13 cellular contexts compared by ENCODE assay signal in the genomic region with DNA sequence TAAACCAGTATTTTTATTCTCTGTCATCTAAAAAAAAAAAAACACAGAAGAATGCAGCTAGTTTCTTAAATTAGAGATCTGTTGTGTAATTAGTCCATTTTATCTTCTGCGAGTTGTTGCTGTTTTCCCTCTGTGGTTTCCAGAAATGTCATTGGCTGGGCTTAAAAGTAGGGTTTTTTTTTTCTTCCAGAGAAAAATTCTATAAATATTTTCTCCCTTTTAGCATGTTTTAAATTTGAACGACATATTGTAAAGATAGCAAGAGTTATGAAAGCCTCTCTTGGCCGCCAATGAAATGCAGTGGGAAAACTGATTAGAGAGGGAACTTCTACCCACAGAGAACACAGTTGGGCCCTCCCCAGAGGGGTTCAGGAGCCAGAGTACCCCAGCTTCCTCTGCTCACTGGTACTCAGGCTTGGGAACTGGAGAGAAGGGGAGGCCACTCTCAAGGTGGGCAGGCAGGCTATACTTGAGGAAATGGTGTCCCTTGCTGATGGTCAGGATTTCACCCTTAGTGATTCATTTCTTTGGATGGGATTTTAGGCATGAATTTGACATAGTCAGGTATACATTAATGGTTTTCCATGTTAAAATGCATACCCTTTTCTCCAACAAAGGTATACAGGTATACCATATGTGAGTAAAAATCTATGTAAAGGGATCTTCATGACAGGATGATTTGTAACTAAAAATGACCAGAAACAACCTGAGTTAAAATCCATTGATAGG.
"Had no signal": no experiment of that assay in that cellular context is flagged by ENCODE, and none has a peak within 500 bp of the region (broad histone marks: within the 10 kb centered on the region; RNA-seq: fewer than 3 reads in every experiment).

No MANE protein-coding gene starts in this region.

- H3K9me3 ChIP-seq: prostate gland, testis, upper lobe of left lung had no signal

- H3K36me3 ChIP-seq: prostate gland, upper lobe of left lung had no signal

- H3K4me1 ChIP-seq: prostate gland, testis had no signal

- H3K27me3 ChIP-seq: testis, upper lobe of left lung had no signal

- H3K4me3 ChIP-seq: prostate gland, testis, upper lobe of left lung had no signal

- H3K27ac ChIP-seq: prostate gland had no signal

- DNase-seq: activated CD4-positive, alpha-beta T cell treated with anti-CD3 and anti-CD28 coated beads for 4 hours; activated CD8-positive, alpha-beta T cell treated with anti-CD3 and anti-CD28 coated beads for 36 hours; activated effector memory CD4-positive, alpha-beta T cell treated with anti-CD3 and anti-CD28 coated beads, Interleukin-2, amount 50 U/mL, for 16 hours; activated T-cell treated with anti-CD3 and anti-CD28 coated beads, Interleukin-2, amount 50 U/mL, for 4 hours; amniotic stem cell; hippocampal formation; kidney glomerular epithelial cell; mesendoderm; right cardiac atrium; T-helper 2 cell; upper lobe of left lung had no signal
